ENCODE assay signal across 17 cellular contexts in genomic region chr1:5493708-5494390, GRCh38.
DNase-seq lines count a peak whose midpoint lies in the region; ATAC-seq and TF ChIP-seq lines count a peak whose summit lies in the region.
"Had no signal": no experiment of that assay in that cellular context is flagged by ENCODE, and none has a peak within 500 bp of the region (broad histone marks: within the 10 kb centered on the region; RNA-seq: fewer than 3 reads in every experiment).

No MANE protein-coding gene starts in this region.

- peak; percentile 67 for DNase-seq in Ammon's horn (ENCODE audit: low spot score)
- DNase-seq in endodermal cell: no peak
- no peak for DNase-seq in nephron progenitor cell
- peak in 25 of 49 donors; percentile 14 to 69 (median 29) for DNase-seq in substantia nigra (lab: John Stamatoyannopoulos, UW)
- no peak for DNase-seq in Caco-2
- DNase-seq in stimulated activated effector memory CD8-positive, alpha-beta T cell treated with anti-CD3 and anti-CD28 coated beads, Interleukin-12 subunit alpha, Interleukin-12 subunit beta, amount 100 ng/mL, for 72 hours (ENCODE audit: low spot score in 2 of 2): no peak
- DNase-seq in vagina (ENCODE audit: extremely low spot score in 2 of 2): no peak
- DNase-seq: DND-41, GDM1, GOT3, NCI-H1436, NCI-H2029 treated with DMSO at 0.1 percent for 48 hours, NCI-H510A treated with DMSO at 0.1 percent for 48 hours, NCI-H82 had no signal

- H3K9me3 ChIP-seq in endodermal cell (ENCODE audit: control insufficient read depth, low read length) (no peaks in the 10 kb centered on the region), Caco-2 (no peaks in the 10 kb centered on the region), vagina (no peaks in the 10 kb centered on the region)
- H3K9me3 ChIP-seq: BLaER1 treated with 17β-estradiol and CSF1 and Interleukin-3, amounts not matched to agents 10 nM and 100 nM had no signal

- H3K27me3 ChIP-seq in endodermal cell (ENCODE audit: control insufficient read depth, insufficient read depth, low read length, poor library complexity, severe bottlenecking) (no peaks in the 10 kb centered on the region), Caco-2 (replicated peaks; ENCODE audit: control insufficient read depth, insufficient read depth, low read length) (no peaks in the 10 kb centered on the region), vagina (no peaks in the 10 kb centered on the region)
- H3K27me3 ChIP-seq: BLaER1 treated with 17β-estradiol and CSF1 and Interleukin-3, amounts not matched to agents 10 nM and 100 nM had no signal

- no peak for TF ChIP-seq POLR2A in vagina (IDR thresholded peaks at IDR 0.05)

- no TSS peak for BruUV-seq in Caco-2 (replicated peaks; lab: Mats Ljungman, UMichigan)

- no peak for TF ChIP-seq CTCF in endodermal cell (conservative IDR thresholded peaks at IDR 0.05)
- no peak for TF ChIP-seq CTCF in nephron progenitor cell (IDR thresholded peaks at IDR 0.05)
- no peak for TF ChIP-seq CTCF in Caco-2 (IDR thresholded peaks at IDR 0.05; ENCODE audit: insufficient read depth in 1 of 2, low read depth in 1 of 2, low read length in 1 of 2, severe bottlenecking in 1 of 2, unreplicated experiment in 1 of 2)
- no peak for TF ChIP-seq CTCF in vagina (IDR thresholded peaks at IDR 0.05)

- WGBS in endodermal cell (ENCODE audit: insufficient coverage in 1 of 2, insufficient read length in 1 of 2), 2 experiments: 85 to 88% methylated on average over 9 to 12 of the region's 12 CpGs

- H3K27me3 Mint-ChIP-seq in endodermal cell (ENCODE audit: insufficient read depth) (peaks cover 12% of the 10 kb centered on the region), nephron progenitor cell (ENCODE audit: low read depth, poor library complexity) (peaks cover 16% of the 10 kb centered on the region), Caco-2 (ENCODE audit: insufficient read depth, unreplicated experiment) (peaks cover 6% of the 10 kb centered on the region)

- H3K36me3 Mint-ChIP-seq in endodermal cell (ENCODE audit: low read depth) (no peaks in the 10 kb centered on the region), nephron progenitor cell (ENCODE audit: low read depth) (no peaks in the 10 kb centered on the region), Caco-2 (ENCODE audit: insufficient read depth, unreplicated experiment) (no peaks in the 10 kb centered on the region)
- no peaks in the 10 kb centered on the region for H3K36me3 Mint-ChIP-seq in stimulated activated effector memory CD8-positive, alpha-beta T cell treated with anti-CD3 and anti-CD28 coated beads, Interleukin-12 subunit alpha, Interleukin-12 subunit beta, amount 100 ng/mL, for 72 hours

- H3K4me1 ChIP-seq in endodermal cell (ENCODE audit: control insufficient read depth, insufficient read depth, low read length) (no peaks in the 10 kb centered on the region), Caco-2 (no peaks in the 10 kb centered on the region), vagina (no peaks in the 10 kb centered on the region)

- H3K27ac Mint-ChIP-seq in endodermal cell: no peak overlapping the region
- H3K27ac Mint-ChIP-seq in nephron progenitor cell: peak overlapping the region; percentile 72
- no peak overlapping the region for H3K27ac Mint-ChIP-seq in Caco-2 (ENCODE audit: unreplicated experiment)
- no peak overlapping the region for H3K27ac Mint-ChIP-seq in stimulated activated effector memory CD8-positive, alpha-beta T cell treated with anti-CD3 and anti-CD28 coated beads, Interleukin-12 subunit alpha, Interleukin-12 subunit beta, amount 100 ng/mL, for 72 hours

- no peaks in the 10 kb centered on the region for H3K36me3 ChIP-seq in endodermal cell (ENCODE audit: control insufficient read depth, insufficient read depth, low read length)
- H3K36me3 ChIP-seq in Caco-2 (ENCODE audit: control insufficient read depth, insufficient read depth, low read length): no peaks in the 10 kb centered on the region
- H3K36me3 ChIP-seq in vagina: no peaks in the 10 kb centered on the region
- H3K36me3 ChIP-seq: BLaER1 treated with 17β-estradiol and CSF1 and Interleukin-3, amounts not matched to agents 10 nM and 100 nM had no signal

- H3K9ac ChIP-seq in endodermal cell (ENCODE audit: extremely low read depth, low read length, poor library complexity, severe bottlenecking): no peak overlapping the region
- H3K9ac ChIP-seq: BLaER1 treated with 17β-estradiol and CSF1 and Interleukin-3, amounts not matched to agents 10 nM and 100 nM had no signal

- no peak for ATAC-seq in HG02642 (IDR thresholded peaks at IDR 0.05; ENCODE audit: poor library complexity, unreplicated experiment)
- no peak for ATAC-seq in stimulated activated effector memory CD8-positive, alpha-beta T cell treated with anti-CD3 and anti-CD28 coated beads, Interleukin-12 subunit alpha, Interleukin-12 subunit beta, amount 100 ng/mL, for 72 hours
- ATAC-seq: K562 had no signal

- CTCF ChIA-PET in Caco-2 (lab: Charles Lee): no interaction called here

- no peaks in the 10 kb centered on the region for H3K4me1 Mint-ChIP-seq in endodermal cell
- peaks cover 19% of the 10 kb centered on the region for H3K4me1 Mint-ChIP-seq in nephron progenitor cell
- no peaks in the 10 kb centered on the region for H3K4me1 Mint-ChIP-seq in Caco-2 (ENCODE audit: low read depth, unreplicated experiment)
- no peaks in the 10 kb centered on the region for H3K4me1 Mint-ChIP-seq in stimulated activated effector memory CD8-positive, alpha-beta T cell treated with anti-CD3 and anti-CD28 coated beads, Interleukin-12 subunit alpha, Interleukin-12 subunit beta, amount 100 ng/mL, for 72 hours

- POLR2A ChIA-PET in Caco-2 (lab: Charles Lee): no interaction called here

- intact Hi-C loops in Caco-2 (cut with micrococcal nuclease; ENCODE audit: unreplicated experiment) (no loop called here), vagina (cut with DNase I) (no loop called here)

- H3K27ac ChIP-seq in endodermal cell (ENCODE audit: low read depth, low read length) (peak overlapping the region; percentile 16), substantia nigra (ENCODE audit: low read depth, low read length, poor library complexity, severe bottlenecking) (no peak overlapping the region), vagina (no peak overlapping the region)
- H3K27ac ChIP-seq: BLaER1 treated with 17β-estradiol and CSF1 and Interleukin-3, amounts not matched to agents 10 nM and 100 nM had no signal

- no peak overlapping the region for H3K4me3 Mint-ChIP-seq in endodermal cell
- H3K4me3 Mint-ChIP-seq in nephron progenitor cell: no peak overlapping the region
- no peak overlapping the region for H3K4me3 Mint-ChIP-seq in Caco-2 (ENCODE audit: unreplicated experiment)
- H3K4me3 Mint-ChIP-seq in stimulated activated effector memory CD8-positive, alpha-beta T cell treated with anti-CD3 and anti-CD28 coated beads, Interleukin-12 subunit alpha, Interleukin-12 subunit beta, amount 100 ng/mL, for 72 hours: no peak overlapping the region

- H3K9me3 Mint-ChIP-seq in endodermal cell: no peaks in the 10 kb centered on the region
- peaks cover 4% of the 10 kb centered on the region for H3K9me3 Mint-ChIP-seq in nephron progenitor cell
- H3K9me3 Mint-ChIP-seq in Caco-2 (ENCODE audit: unreplicated experiment): peaks cover 3% of the 10 kb centered on the region
- no peaks in the 10 kb centered on the region for H3K9me3 Mint-ChIP-seq in stimulated activated effector memory CD8-positive, alpha-beta T cell treated with anti-CD3 and anti-CD28 coated beads, Interleukin-12 subunit alpha, Interleukin-12 subunit beta, amount 100 ng/mL, for 72 hours

- no peak overlapping the region for H3K4me3 ChIP-seq in endodermal cell (ENCODE audit: low read length)
- H3K4me3 ChIP-seq in Caco-2 (ENCODE audit: low read depth, low read length): no peak overlapping the region
- no peak overlapping the region for H3K4me3 ChIP-seq in vagina
- H3K4me3 ChIP-seq: BLaER1 treated with 17β-estradiol and CSF1 and Interleukin-3, amounts not matched to agents 10 nM and 100 nM; K562 had no signal

Comparison
In these comparisons a context has a peak if more than half of its experiments do, and no peak if none do; other contexts are left out.
1. DNase-seq: peak in Ammon's horn (single experiment) and substantia nigra (25 of 49); none in endodermal cell (single experiment), nephron progenitor cell (single experiment), Caco-2 (0 of 2), stimulated activated effector memory CD8-positive, alpha-beta T cell treated with anti-CD3 and anti-CD28 coated beads, Interleukin-12 subunit alpha, Interleukin-12 subunit beta, amount 100 ng/mL, for 72 hours (0 of 2) and vagina (0 of 2).